ENCODE assay signal across 19 cellular contexts in genomic region chr2:185255566-185255965, GRCh38.
DNase-seq lines count a peak whose midpoint lies in the region; ATAC-seq and TF ChIP-seq lines count a peak whose summit lies in the region.
"Had no signal": no experiment of that assay in that cellular context is flagged by ENCODE, and none has a peak within 500 bp of the region (broad histone marks: within the 10 kb centered on the region; RNA-seq: fewer than 3 reads in every experiment).

No MANE protein-coding gene starts in this region.

- H3K4me1 Mint-ChIP-seq in Calu3 (ENCODE audit: low read depth, unreplicated experiment) (peaks cover 28% of the 10 kb centered on the region), HFFc6 (ENCODE audit: low read depth) (no peaks in the 10 kb centered on the region)
- H3K4me1 Mint-ChIP-seq: brain, immature natural killer cell had no signal

- CTCF ChIA-PET in Calu3 (lab: Charles Lee): interaction anchor here (1.0 kb wide), 1 partner anchor 19 kb away, joined by 4 read pairs; no protein-coding TSS in a partner anchor

- H3K4me3 ChIP-seq in epithelial cell of proximal tubule (ENCODE audit: low read depth, low read length) (no peak overlapping the region), coronary artery (no peak overlapping the region)
- H3K4me3 ChIP-seq: HAP-1, tibial nerve had no signal

- TF ChIP-seq CTCF in Calu3 (IDR thresholded peaks at IDR 0.05; ENCODE audit: unreplicated experiment) (no peak), epithelial cell of proximal tubule (conservative IDR thresholded peaks at IDR 0.05; ENCODE audit: low read depth, low read length) (no peak), HFFc6 (IDR thresholded peaks at IDR 0.05) (no peak), coronary artery (IDR thresholded peaks at IDR 0.05) (no peak)

- peaks cover 6% of the 10 kb centered on the region for H3K9me3 Mint-ChIP-seq in Calu3 (ENCODE audit: low read depth, unreplicated experiment)
- peaks cover 25% of the 10 kb centered on the region for H3K9me3 Mint-ChIP-seq in HFFc6
- H3K9me3 Mint-ChIP-seq: activated T-helper 2 cell treated with anti-CD3 and anti-CD28 coated beads, Interferon-gamma antibody, Interleukin-2, Interleukin-4, amounts not matched to agents 10 μg/mL and 5 μg/mL and 100 μg/mL, durations not matched to agents 14 hours and 24 hours and 36 hours had no signal

- no peaks in the 10 kb centered on the region for H3K27me3 Mint-ChIP-seq in Calu3 (ENCODE audit: unreplicated experiment)
- H3K27me3 Mint-ChIP-seq in HFFc6 (ENCODE audit: insufficient read depth): no peaks in the 10 kb centered on the region; the same call in 1 of the 2 replicates
- H3K27me3 Mint-ChIP-seq: brain had no signal

- intact Hi-C loops in Calu3 (cut with micrococcal nuclease; ENCODE audit: unreplicated experiment): no loop called here

- no peak overlapping the region for H3K27ac ChIP-seq in coronary artery
- H3K27ac ChIP-seq: tibial nerve had no signal

- H3K36me3 Mint-ChIP-seq in Calu3 (ENCODE audit: insufficient read depth, unreplicated experiment) (no peaks in the 10 kb centered on the region), HFFc6 (ENCODE audit: low read depth) (no peaks in the 10 kb centered on the region)
- H3K36me3 Mint-ChIP-seq: brain, immature natural killer cell had no signal

- H3K27ac Mint-ChIP-seq in Calu3 (ENCODE audit: unreplicated experiment) (peak overlapping the region; percentile 87), HFFc6 (no peak overlapping the region)
- H3K27ac Mint-ChIP-seq: activated T-helper 2 cell treated with anti-CD3 and anti-CD28 coated beads, Interferon-gamma antibody, Interleukin-2, Interleukin-4, amounts not matched to agents 10 μg/mL and 5 μg/mL and 100 μg/mL, durations not matched to agents 14 hours and 24 hours and 36 hours; brain; immature natural killer cell had no signal

- DNase-seq in Calu3 (peak; percentile 13), epithelial cell of proximal tubule (ENCODE audit: low read depth) (peak; percentile 79), HFFc6 (no peak), coronary artery (ENCODE audit: low spot score) (no peak), NCI-H748 (lab: John Stamatoyannopoulos, UW; ENCODE audit: unreplicated experiment) (no peak)
- no peak for DNase-seq in activated CD4-positive, CD25-positive, alpha-beta regulatory T cell (lab: John Stamatoyannopoulos, UW)
- DNase-seq: effector CD8-positive, alpha-beta T cell; foreskin melanocyte; immature natural killer cell; KG1; NCI-H1436 treated with DMSO at 0.1 percent for 48 hours; NCI-H524 treated with DMSO at 0.1 percent for 48 hours; T-helper 9 cell had no signal

- H3K4me3 Mint-ChIP-seq in Calu3 (ENCODE audit: low read depth, unreplicated experiment) (no peak overlapping the region), HFFc6 (no peak overlapping the region)
- H3K4me3 Mint-ChIP-seq: brain, immature natural killer cell had no signal

- peak; percentile 60 for ATAC-seq in GM21423 (IDR thresholded peaks at IDR 0.05; ENCODE audit: unreplicated experiment)
- ATAC-seq in HG03457 (IDR thresholded peaks at IDR 0.05; ENCODE audit: unreplicated experiment): peak; percentile 89

- BruUV-seq in Calu3 (replicated peaks; lab: Mats Ljungman, UMichigan): no TSS peak

Comparison
In these comparisons a context has a peak if more than half of its experiments do, and no peak if none do; other contexts are left out.
1. DNase-seq: peak in Calu3 (single experiment) and epithelial cell of proximal tubule (single experiment); none in HFFc6 (single experiment), coronary artery (single experiment), NCI-H748 (single experiment) and activated CD4-positive, CD25-positive, alpha-beta regulatory T cell (0 of 4).